In the genomic region with DNA sequence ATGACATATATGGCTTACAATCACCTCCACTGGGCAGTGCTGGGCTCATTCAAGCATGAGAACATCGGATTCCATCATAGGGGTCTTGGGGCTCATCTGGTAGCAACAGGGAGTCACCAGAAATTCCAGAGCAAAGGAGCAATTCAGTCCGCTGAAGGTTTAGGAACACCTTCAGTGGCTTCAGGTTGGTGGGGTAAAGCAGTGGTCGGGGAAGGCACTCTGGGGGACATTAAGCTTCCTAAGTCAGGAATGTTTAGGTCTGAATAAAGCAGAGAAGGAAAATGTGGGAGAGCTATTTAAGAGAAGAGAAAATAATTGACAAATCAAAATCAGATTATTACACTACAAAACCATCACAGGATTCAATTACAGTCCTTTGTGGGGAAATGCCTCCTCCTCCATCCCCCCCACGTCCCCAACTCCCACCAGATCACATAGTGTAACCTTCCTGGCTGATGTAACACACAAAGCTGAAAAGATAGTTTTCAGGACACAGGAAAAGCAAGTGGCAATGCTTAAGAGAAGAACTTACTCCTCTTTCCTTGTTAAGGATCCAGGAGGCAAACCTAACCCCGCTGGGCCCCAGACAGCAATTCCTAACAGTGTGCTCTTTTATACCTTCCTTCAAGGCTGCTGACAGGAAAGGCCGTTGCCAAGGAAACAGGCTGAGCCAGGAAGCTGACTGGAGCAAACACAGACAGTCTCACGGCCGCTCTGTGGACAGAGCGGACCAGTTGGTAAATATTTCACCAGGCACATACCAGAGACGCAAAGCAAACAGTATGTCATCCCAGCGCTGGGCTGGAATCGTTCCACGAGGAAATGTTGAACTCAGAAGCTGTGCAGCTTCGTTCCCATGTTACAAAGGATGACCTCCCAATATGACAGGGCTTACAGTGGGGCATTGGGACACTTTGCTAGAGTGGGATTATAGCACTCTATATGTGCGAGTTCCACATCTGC, we compare ENCODE assay signal across 8 cellular contexts. TPM values are rescaled to one million over a fixed set of nuclear protein-coding genes. Genes with fewer than 3 reads are reported as not detected.
A peak's percentile ranks its signal among the peaks of the same experiment; 100 is the strongest.
DNase-seq lines count a peak whose midpoint lies in the region; ATAC-seq, FAIRE-seq and TF ChIP-seq lines count a peak whose summit lies in the region.

No MANE protein-coding gene starts in this region.

- no peaks in the 10 kb centered on the region for H3K79me2 ChIP-seq in osteoblast (ENCODE audit: insufficient read depth, low read length)

- H3K27me3 ChIP-seq in osteoblast (ENCODE audit: insufficient read depth, low read length), result no peaks in the 10 kb centered on the region
- H3K27me3 ChIP-seq in CD4-positive, alpha-beta T cell (ENCODE audit: control insufficient read depth, insufficient read depth, low read length), result peaks cover 14% of the 10 kb centered on the region

- H3K9me3 Mint-ChIP-seq in CD4-positive, alpha-beta T cell, result no peaks in the 10 kb centered on the region

- H3K27ac Mint-ChIP-seq in CD4-positive, alpha-beta T cell, result no peak overlapping the region

- intact Hi-C loops in CD4-positive, alpha-beta T cell (cut with DNase I, micrococcal nuclease), result loop anchor here in 1 of 2 experiments (10.0 kb wide), 1 partner anchor 181 kb away; no protein-coding TSS in a partner anchor

- POLR2A ChIA-PET in CD4-positive, alpha-beta T cell (lab: Charles Lee), result no interaction called here

- H3K36me3 Mint-ChIP-seq in CD4-positive, alpha-beta T cell (ENCODE audit: low read depth), result no peaks in the 10 kb centered on the region

- peak overlapping the region; percentile 91 for H3K27ac ChIP-seq in osteoblast (ENCODE audit: low read depth, low read length)
- H3K27ac ChIP-seq in CD4-positive, alpha-beta T cell (ENCODE audit: low read depth, low read length), result no peak overlapping the region

- no peak overlapping the region for H2AFZ ChIP-seq in osteoblast (ENCODE audit: low read length)

- CTCF ChIA-PET in CD4-positive, alpha-beta T cell (lab: Charles Lee), result no interaction called here

- H4K20me1 ChIP-seq in osteoblast (ENCODE audit: insufficient read depth, low read length), result no peaks in the 10 kb centered on the region

- H3K4me1 Mint-ChIP-seq in CD4-positive, alpha-beta T cell (ENCODE audit: low read depth), result no peaks in the 10 kb centered on the region

- FAIRE-seq in HTR-8/SVneo (lab: Jason Lieb, UNC) (peak; percentile 87), TTC549 (lab: Jason Lieb, UNC) (peak; percentile 91), frontal cortex (lab: Jason Lieb, UNC) (no peak)

- H3K4me3 ChIP-seq in osteoblast (ENCODE audit: insufficient read depth, low read length), result no peak overlapping the region

- no peak overlapping the region for H3K4me3 Mint-ChIP-seq in CD4-positive, alpha-beta T cell

- peaks cover 15% of the 10 kb centered on the region for H3K27me3 Mint-ChIP-seq in CD4-positive, alpha-beta T cell

- peaks cover 46% of the 10 kb centered on the region for H3K4me1 ChIP-seq in osteoblast (ENCODE audit: insufficient read depth, low read length)

- no peaks in the 10 kb centered on the region for H3K36me3 ChIP-seq in osteoblast (ENCODE audit: insufficient read depth, low read length)

- TF ChIP-seq CTCF in osteoblast (IDR thresholded peaks at IDR 0.05; ENCODE audit: extremely low read depth, low read depth, low read length), result no peak
- no peak for TF ChIP-seq CTCF in CD4-positive, alpha-beta T cell (IDR thresholded peaks at IDR 0.05)

- ATAC-seq in GM18519 (IDR thresholded peaks at IDR 0.05; ENCODE audit: low FRiP score, unreplicated experiment), result no peak
- no peak for ATAC-seq in CD4-positive, alpha-beta T cell (ENCODE audit: poor library complexity)

- no peaks in the 10 kb centered on the region for H3K9me3 ChIP-seq in osteoblast (ENCODE audit: low read depth, low read length)
- H3K9me3 ChIP-seq in CD4-positive, alpha-beta T cell (ENCODE audit: control insufficient read depth, low read length), result no peaks in the 10 kb centered on the region

- H3K4me2 ChIP-seq in osteoblast (ENCODE audit: insufficient read depth, low read length), result peak overlapping the region; percentile 57

- DNase-seq in DMS79 (lab: John Stamatoyannopoulos, UW), result peak; percentile 4
- peak; percentile 71 for DNase-seq in HTR-8/SVneo (ENCODE audit: insufficient read length, low spot score)
- DNase-seq in frontal cortex (ENCODE audit: low spot score in 2 of 2), result peak; percentile 34 to 46
- peak; percentile 98 for DNase-seq in osteoblast (ENCODE audit: insufficient read length, low spot score, missing footprints)
- DNase-seq in Kasumi-1 (lab: John Stamatoyannopoulos, UW), result no peak
- no peak for DNase-seq in CD4-positive, alpha-beta T cell

RNA-seq across cellular contexts. Expression of a gene that starts 57.5 kb away (rescaled TPM):
- 0.41 TPM for total RNA-seq in frontal cortex
- 213 and 294 TPM in 2 replicates for total RNA-seq in osteoblast
- total RNA-seq in CD4-positive, alpha-beta T cell, result under 1 TPM; 0.36 to 0.55 TPM

Comparison
In these comparisons a context has a peak if more than half of its experiments do, and no peak if none do; other contexts are left out.
1. DNase-seq: peak in DMS79 (single experiment), HTR-8/SVneo (single experiment), frontal cortex (2 of 2) and osteoblast (single experiment); none in Kasumi-1 (0 of 2) and CD4-positive, alpha-beta T cell (0 of 10).
2. RNA of a gene that starts 57.5 kb away (total RNA-seq): 213 to 294 TPM in osteoblast; 0.36 to 0.55 TPM in CD4-positive, alpha-beta T cell and 0.41 TPM in frontal cortex (single experiment); every median in the first group is over 100 times any median in the second.